ENCODE assay signal across 1 cellular context in the genomic region with DNA sequence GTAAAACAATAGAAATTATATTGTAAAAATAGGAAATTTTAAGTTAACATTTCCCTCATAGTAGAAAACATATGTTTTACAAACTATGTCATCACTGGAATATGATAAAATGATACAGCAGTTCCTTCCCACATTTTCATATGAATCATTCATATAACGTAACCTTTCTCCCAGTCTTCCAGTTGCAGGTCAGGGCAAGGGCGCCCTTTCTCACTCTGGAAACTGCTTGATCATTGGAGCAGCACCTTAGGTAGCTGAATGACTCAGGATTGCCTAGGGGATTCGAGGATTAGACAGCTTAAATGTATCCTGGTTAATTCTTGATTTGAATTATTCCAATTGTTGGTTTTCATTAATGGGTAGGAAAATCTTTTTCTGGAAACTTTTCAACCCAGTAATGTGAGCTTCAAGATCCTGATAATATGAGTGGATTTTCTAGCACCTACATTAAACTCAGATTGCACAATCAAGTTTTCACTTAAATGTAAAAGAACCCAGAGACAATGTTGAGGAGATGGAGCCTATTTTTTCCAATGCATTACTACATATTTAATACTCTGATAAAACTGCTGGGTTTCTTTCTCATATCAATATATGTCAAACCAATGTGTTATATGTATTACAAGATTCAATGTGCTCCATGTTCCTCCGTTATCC.
TF ChIP-seq lines count a peak whose summit lies in the region.

No MANE protein-coding gene starts in this region.

TF ChIP-seq in endothelial cell of umbilical vein, 7 proteins besides CTCF, POLR2A, EP300 and RAD21 (continued from another document):
- TF ChIP-seq, protein P1, sequence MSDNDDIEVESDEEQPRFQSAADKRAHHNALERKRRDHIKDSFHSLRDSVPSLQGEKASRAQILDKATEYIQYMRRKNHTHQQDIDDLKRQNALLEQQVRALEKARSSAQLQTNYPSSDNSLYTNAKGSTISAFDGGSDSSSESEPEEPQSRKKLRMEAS (IDR thresholded peaks at IDR 0.05; ENCODE audit: insufficient read depth, insufficient read length) = no peak
- TF ChIP-seq GATA2 (IDR thresholded peaks at IDR 0.05; ENCODE audit: insufficient read depth, insufficient read length, low read depth, low read length) = peak; percentile 33
- TF ChIP-seq EZH2 (IDR thresholded peaks at IDR 0.05; ENCODE audit: borderline replicate concordance, low read depth, low read length, severe bottlenecking) = no peak
